Comparison of ENCODE assay signal across 1 cellular context in the genomic region with DNA sequence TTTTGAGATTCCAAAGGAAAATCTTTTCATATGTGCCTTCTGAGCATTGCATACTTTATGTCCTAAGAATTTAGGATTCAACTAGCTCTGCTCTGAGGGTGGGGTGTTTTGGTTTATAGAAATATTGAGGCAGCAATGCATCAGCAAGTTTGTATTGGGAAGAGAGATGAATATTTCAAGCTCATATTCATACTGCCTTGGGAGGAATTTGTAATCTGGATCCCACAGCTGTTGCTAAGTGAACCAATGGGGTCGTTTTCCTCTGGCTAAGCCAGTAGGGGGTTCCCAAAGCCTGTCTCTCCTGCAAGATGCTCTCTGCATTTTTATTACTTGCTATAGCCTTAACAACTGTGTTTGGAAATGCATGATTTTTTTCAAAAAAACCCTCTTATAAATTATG.
TF ChIP-seq lines count a peak whose summit lies in the region.

No MANE protein-coding gene starts in this region.

TF ChIP-seq in GM23338, 12 proteins besides CTCF, POLR2A, EP300 and RAD21 (continued from another document):
- TF ChIP-seq ZNF462 (CRISPR knock-in tag; IDR thresholded peaks at IDR 0.05), result no peak
- TF ChIP-seq, protein P1, sequence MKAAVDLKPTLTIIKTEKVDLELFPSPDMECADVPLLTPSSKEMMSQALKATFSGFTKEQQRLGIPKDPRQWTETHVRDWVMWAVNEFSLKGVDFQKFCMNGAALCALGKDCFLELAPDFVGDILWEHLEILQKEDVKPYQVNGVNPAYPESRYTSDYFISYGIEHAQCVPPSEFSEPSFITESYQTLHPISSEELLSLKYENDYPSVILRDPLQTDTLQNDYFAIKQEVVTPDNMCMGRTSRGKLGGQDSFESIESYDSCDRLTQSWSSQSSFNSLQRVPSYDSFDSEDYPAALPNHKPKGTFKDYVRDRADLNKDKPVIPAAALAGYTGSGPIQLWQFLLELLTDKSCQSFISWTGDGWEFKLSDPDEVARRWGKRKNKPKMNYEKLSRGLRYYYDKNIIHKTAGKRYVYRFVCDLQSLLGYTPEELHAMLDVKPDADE (IDR thresholded peaks at IDR 0.05), result no peak
